1 cellular context compared by ENCODE assay signal in the genomic region with DNA sequence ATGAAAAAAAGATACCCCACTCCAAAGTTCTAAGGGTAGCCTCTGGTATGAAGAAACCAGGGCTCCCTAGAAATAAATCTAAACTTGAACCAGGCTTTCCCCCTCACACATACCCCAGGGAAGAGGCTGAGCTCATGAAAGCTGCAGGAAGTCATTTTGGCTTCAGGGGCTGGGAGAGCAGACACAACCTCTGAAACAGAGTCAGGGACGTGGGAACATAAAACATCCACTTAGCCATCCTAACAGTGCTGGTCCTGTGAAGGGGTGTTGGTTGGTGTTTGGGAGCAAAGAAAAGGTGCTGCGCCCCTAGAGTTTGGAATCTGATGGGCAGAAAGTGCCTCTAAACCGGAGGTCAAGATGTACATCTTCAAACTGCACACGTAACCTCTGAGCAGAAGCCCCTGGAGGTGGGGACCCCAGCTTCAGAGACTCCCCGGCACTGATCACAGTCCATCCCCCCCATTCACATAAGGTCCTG.
A peak's percentile ranks its signal among the peaks of the same experiment; 100 is the strongest.
TF ChIP-seq lines count a peak whose summit lies in the region.

No MANE protein-coding gene starts in this region.

TF ChIP-seq in H1, 55 proteins besides CTCF, POLR2A, EP300 and RAD21:
- TF ChIP-seq TEAD4 (IDR thresholded peaks at IDR 0.05; ENCODE audit: low read depth, low read length) (0 out of 2 replicates have a peak, but pooled peaks have one; percentile 26), RNF2 (IDR thresholded peaks at IDR 0.05; ENCODE audit: borderline replicate concordance, low read depth, low read length, missing control alignments, poor library complexity, severe bottlenecking) (no peak)
